13 cellular contexts compared by ENCODE assay signal in the genomic region with DNA sequence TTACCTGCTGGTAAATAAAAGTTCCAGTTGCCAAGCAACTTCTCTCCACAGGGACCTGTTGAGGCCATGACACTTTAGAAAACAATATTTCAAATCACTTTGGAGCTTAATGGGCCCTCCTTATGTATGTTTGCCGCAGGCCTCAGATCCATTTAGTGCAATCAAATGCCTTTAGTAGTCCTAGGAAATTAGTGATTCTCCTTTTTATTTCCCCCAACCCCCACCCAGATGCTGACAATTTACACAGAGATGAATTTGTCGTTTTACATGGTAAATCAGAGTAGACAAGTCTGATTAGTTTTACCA.
A peak's percentile ranks its signal among the peaks of the same experiment; 100 is the strongest.
DNase-seq lines count a peak whose midpoint lies in the region; ATAC-seq and TF ChIP-seq lines count a peak whose summit lies in the region.
"Had no signal": no experiment of that assay in that cellular context is flagged by ENCODE, and none has a peak within 500 bp of the region (broad histone marks: within the 10 kb centered on the region; RNA-seq: fewer than 3 reads in every experiment).

No MANE protein-coding gene starts in this region.

- no peak for DNase-seq in right atrium auricular region (ENCODE audit: low spot score)
- no peak for DNase-seq in right cardiac atrium
- peak; percentile 27 for DNase-seq in NCI-H2227 (lab: John Stamatoyannopoulos, UW; ENCODE audit: unreplicated experiment)
- no peak for DNase-seq in glutamatergic neuron
- no peak for DNase-seq in spleen
- DNase-seq in C1 segment of cervical spinal cord (lab: John Stamatoyannopoulos, UW): no peak
- no peak for DNase-seq in PC-9
- DNase-seq in cortex of kidney (lab: John Stamatoyannopoulos, UW): no peak
- DNase-seq: activated naive CD8-positive, alpha-beta T cell treated with anti-CD3 and anti-CD28 coated beads, Interleukin-2, amount 50 U/mL, for 24 hours; foreskin fibroblast; kidney; natural killer cell; NCI-H446 had no signal

- H3K4me1 ChIP-seq in right atrium auricular region (peaks cover 0 to 69% of the 10 kb centered on the region in 2 donors), right cardiac atrium (ENCODE audit: control insufficient read depth, insufficient read depth, low read length) (peaks cover 2% of the 10 kb centered on the region), spleen (peaks cover 0 to 68% (median 23%) of the 10 kb centered on the region in 6 donors), PC-9 (replicated peaks; ENCODE audit: insufficient read depth) (no peaks in the 10 kb centered on the region)

- peaks cover 9% of the 10 kb centered on the region; the same call in 1 of the 2 replicates for H4K20me1 ChIP-seq in PC-9 (ENCODE audit: insufficient read depth)

- no peaks in the 10 kb centered on the region for H3K36me3 ChIP-seq in right atrium auricular region
- H3K36me3 ChIP-seq in spleen: peaks cover 0 to 6% (median 0%) of the 10 kb centered on the region in 6 donors
- no peaks in the 10 kb centered on the region for H3K36me3 ChIP-seq in PC-9 (ENCODE audit: low read depth)

- CTCF ChIA-PET in PC-9 (lab: Charles Lee): interaction anchor here (0.5 kb wide), 1 partner anchor 513 kb away, joined by 4 read pairs; no protein-coding TSS in a partner anchor

- no peak overlapping the region for H2AFZ ChIP-seq in PC-9

- H3K27ac ChIP-seq in right atrium auricular region (peak overlapping the region; percentile 21 to 49), right cardiac atrium (ENCODE audit: low read length) (no peak overlapping the region), spleen (no peak overlapping the region), PC-9 (no peak overlapping the region)

- H3K27me3 ChIP-seq in right atrium auricular region (no peaks in the 10 kb centered on the region), right cardiac atrium (ENCODE audit: control insufficient read depth, insufficient read depth) (no peaks in the 10 kb centered on the region), spleen (replicated peaks in 1 of 7) (no peaks in the 10 kb centered on the region), PC-9 (ENCODE audit: insufficient read depth, low read depth) (no peaks in the 10 kb centered on the region)

- no peaks in the 10 kb centered on the region for H3K36me3 Mint-ChIP-seq in glutamatergic neuron (ENCODE audit: unreplicated experiment)
- H3K36me3 Mint-ChIP-seq: natural killer cell had no signal

- no peaks in the 10 kb centered on the region for H3K27me3 Mint-ChIP-seq in glutamatergic neuron (ENCODE audit: unreplicated experiment)

- ATAC-seq in right cardiac atrium: no peak
- ATAC-seq: activated naive CD8-positive, alpha-beta T cell treated with anti-CD3 and anti-CD28 coated beads, Interleukin-2, amount 50 U/mL, for 24 hours; natural killer cell had no signal

- H3K4me3 Mint-ChIP-seq in glutamatergic neuron (ENCODE audit: unreplicated experiment): peak overlapping the region; percentile 4
- H3K4me3 Mint-ChIP-seq: activated naive CD8-positive, alpha-beta T cell treated with anti-CD3 and anti-CD28 coated beads, Interleukin-2, amount 50 U/mL, for 24 hours; natural killer cell had no signal

- peaks cover 25% of the 10 kb centered on the region for H3K4me1 Mint-ChIP-seq in glutamatergic neuron (ENCODE audit: low read depth, unreplicated experiment)

- peaks cover 5% of the 10 kb centered on the region; the same call in 1 of the 2 replicates for H3F3A ChIP-seq in PC-9 (ENCODE audit: insufficient read depth, low read depth)

- POLR2A ChIA-PET in PC-9 (lab: Charles Lee; ENCODE audit: unreplicated experiment): no interaction called here

- H3K9me3 ChIP-seq in right atrium auricular region (no peaks in the 10 kb centered on the region), right cardiac atrium (ENCODE audit: control insufficient read depth, low read length) (no peaks in the 10 kb centered on the region), spleen (no peaks in the 10 kb centered on the region), PC-9 (ENCODE audit: insufficient read depth, low read depth) (no peaks in the 10 kb centered on the region)

- no TSS peak for BruUV-seq in PC-9 (replicated peaks; lab: Mats Ljungman, UMichigan)

- H3K79me2 ChIP-seq in PC-9 (ENCODE audit: low read depth): peaks cover 10% of the 10 kb centered on the region; the same call in 1 of the 2 replicates

- H3K9me2 ChIP-seq in PC-9 (ENCODE audit: insufficient read depth): no peaks in the 10 kb centered on the region

- H3K4me3 ChIP-seq in right atrium auricular region (no peak overlapping the region), right cardiac atrium (ENCODE audit: low read length) (no peak overlapping the region), spleen (no peak overlapping the region), PC-9 (no peak overlapping the region)

- intact Hi-C loops in right cardiac atrium (cut with DNase I) (loop anchor here in 3 of 4 donors (5.0 to 10.0 kb wide), 3 partner anchors 64 to 84 kb away; a partner anchor contains a TSS), spleen (cut with DNase I; ENCODE audit: low total_unique reads) (loop anchor here (2.0 kb wide), 1 partner anchor 140 kb away; no protein-coding TSS in a partner anchor), PC-9 (cut with micrococcal nuclease; ENCODE audit: unreplicated experiment) (loop anchor here (5.0 kb wide), 1 partner anchor 82 kb away; a partner anchor contains a TSS)

- no peaks in the 10 kb centered on the region for H3K9me3 Mint-ChIP-seq in glutamatergic neuron (ENCODE audit: unreplicated experiment)
- H3K9me3 Mint-ChIP-seq: activated naive CD8-positive, alpha-beta T cell treated with anti-CD3 and anti-CD28 coated beads, Interleukin-2, amount 50 U/mL, for 24 hours; natural killer cell had no signal

- WGBS in right cardiac atrium: 60% methylated on average over 2 of the region's 2 CpGs
- WGBS in spleen, 5 donors: 82 to 91% (median 88%) methylated on average over 2 of the region's 2 CpGs

- TF ChIP-seq POLR2A in spleen (IDR thresholded peaks at IDR 0.05): no peak

- H3K4me2 ChIP-seq in PC-9: no peak overlapping the region

- H3K27ac Mint-ChIP-seq in glutamatergic neuron (ENCODE audit: unreplicated experiment): no peak overlapping the region
- H3K27ac Mint-ChIP-seq: activated naive CD8-positive, alpha-beta T cell treated with anti-CD3 and anti-CD28 coated beads, Interleukin-2, amount 50 U/mL, for 24 hours; natural killer cell had no signal

- TF ChIP-seq CTCF in right atrium auricular region (IDR thresholded peaks at IDR 0.05): no peak
- no peak for TF ChIP-seq CTCF in glutamatergic neuron (IDR thresholded peaks at IDR 0.05; ENCODE audit: partially characterized antibody, unreplicated experiment)
- no peak for TF ChIP-seq CTCF in spleen (IDR thresholded peaks at IDR 0.05 in 8 of 11, conservative IDR thresholded peaks at IDR 0.05 in 3 of 11)
- TF ChIP-seq CTCF in PC-9 (conservative IDR thresholded peaks at IDR 0.05): no peak

Comparison
In these comparisons a context has a peak if more than half of its experiments do, and no peak if none do; other contexts are left out.
1. H3K27ac ChIP-seq: peak in right atrium auricular region (2 of 2); none in right cardiac atrium (single experiment), spleen (0 of 8) and PC-9 (single experiment).